ENCODE assay signal across 11 cellular contexts in the genomic region with DNA sequence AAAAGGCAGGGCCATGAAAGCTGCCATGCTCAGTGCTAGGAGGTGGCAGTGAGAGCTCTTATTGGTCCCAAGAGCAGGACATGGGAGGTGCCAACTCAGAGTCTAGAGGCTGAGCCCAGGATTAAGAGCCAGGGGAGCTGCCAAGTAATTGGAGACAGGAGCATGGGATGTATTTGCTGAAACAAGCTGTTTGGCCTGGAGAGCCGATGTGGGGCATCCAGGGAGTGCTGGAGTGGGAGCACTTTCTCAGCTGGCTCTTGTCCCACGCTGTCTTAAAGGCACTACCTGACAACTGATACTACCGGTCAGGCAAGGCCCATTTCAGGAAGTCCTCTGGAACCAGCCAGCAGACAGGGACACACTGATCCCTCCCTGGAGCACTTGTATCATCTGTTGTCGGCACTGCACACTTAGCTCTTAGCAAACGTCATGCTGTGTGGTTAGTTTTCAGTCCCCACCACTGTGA. TPM values are rescaled to one million over a fixed set of nuclear protein-coding genes. Genes with fewer than 3 reads are reported as not detected.
A peak's percentile ranks its signal among the peaks of the same experiment; 100 is the strongest.
DNase-seq lines count a peak whose midpoint lies in the region; ATAC-seq and TF ChIP-seq lines count a peak whose summit lies in the region.
"Had no signal": no experiment of that assay in that cellular context is flagged by ENCODE, and none has a peak within 500 bp of the region (broad histone marks: within the 10 kb centered on the region; RNA-seq: fewer than 3 reads in every experiment).

No MANE protein-coding gene starts in this region.

- no TSS peak for BruUV-seq in Panc1 (replicated peaks; lab: Mats Ljungman, UMichigan)

- H3K36me3 ChIP-seq in Panc1 (ENCODE audit: control insufficient read depth, insufficient read depth, low read length) (no peaks in the 10 kb centered on the region), left lung (no peaks in the 10 kb centered on the region), vagina (no peaks in the 10 kb centered on the region)

- no peaks in the 10 kb centered on the region for H3K4me1 Mint-ChIP-seq in CD4-positive, alpha-beta T cell (ENCODE audit: low read depth)
- no peaks in the 10 kb centered on the region for H3K4me1 Mint-ChIP-seq in stimulated activated naive B cell treated with anti-CD40 and anti-IgM and Interleukin-4, amounts not matched to agents 10 μg/mL and 1 μg/mL and 100 μg/mL, for 72 hours

- H3K27ac Mint-ChIP-seq in CD4-positive, alpha-beta T cell = no peak overlapping the region
- H3K27ac Mint-ChIP-seq in stimulated activated naive B cell treated with anti-CD40 and anti-IgM and Interleukin-4, amounts not matched to agents 10 μg/mL and 1 μg/mL and 100 μg/mL, for 72 hours = no peak overlapping the region
- H3K27ac Mint-ChIP-seq: T-helper 2 cell treated with Interferon-gamma antibody and Interleukin-4, amounts not matched to agents 5 μg/mL and 100 μg/mL, for 36 hours had no signal

- CTCF ChIA-PET in Panc1 (lab: Charles Lee) = no interaction called here
- CTCF ChIA-PET in CD4-positive, alpha-beta T cell (lab: Charles Lee) = interaction anchor here (0.6 kb wide), 1 partner anchor 202 kb away, joined by 3 read pairs; no protein-coding TSS in a partner anchor

- H3K27me3 ChIP-seq in Panc1 (ENCODE audit: control insufficient read depth, insufficient read depth, low read length) (no peaks in the 10 kb centered on the region), left lung (peaks cover 0 to 5% of the 10 kb centered on the region in 2 donors), vagina (no peaks in the 10 kb centered on the region)
- no peaks in the 10 kb centered on the region for H3K27me3 ChIP-seq in CD4-positive, alpha-beta T cell (ENCODE audit: control insufficient read depth, insufficient read depth, low read length)

- POLR2A ChIA-PET in Panc1 (lab: Charles Lee) = no interaction called here
- POLR2A ChIA-PET in CD4-positive, alpha-beta T cell (lab: Charles Lee) = no interaction called here

- H3K9me3 ChIP-seq in Panc1 (ENCODE audit: control insufficient read depth, insufficient read depth, low read depth, low read length) (no peaks in the 10 kb centered on the region), left lung (no peaks in the 10 kb centered on the region), vagina (no peaks in the 10 kb centered on the region)
- H3K9me3 ChIP-seq in CD4-positive, alpha-beta T cell (ENCODE audit: control insufficient read depth, low read length) = no peaks in the 10 kb centered on the region

- H3K4me1 ChIP-seq in Panc1 (ENCODE audit: control insufficient read depth, insufficient read depth, low read length) (no peaks in the 10 kb centered on the region), left lung (no peaks in the 10 kb centered on the region), vagina (peaks cover 55% of the 10 kb centered on the region)

- no peak for DNase-seq in Right ventricle myocardium inferior (ENCODE audit: missing footprints)
- no peak for DNase-seq in cardiac septum (ENCODE audit: low spot score)
- DNase-seq in Panc1 (ENCODE audit: low read depth, low spot score) = no peak
- peak in 1 of 2 donors; percentile 46 for DNase-seq in left lung
- DNase-seq in vagina (ENCODE audit: extremely low spot score in 2 of 2) = no peak
- DNase-seq in CD4-positive, alpha-beta T cell = no peak
- DNase-seq in stimulated activated naive B cell treated with anti-CD40 and anti-IgM and Interleukin-4, amounts not matched to agents 10 μg/mL and 1 μg/mL and 100 μg/mL, for 72 hours = no peak
- DNase-seq in left colon = no peak
- DNase-seq: kidney had no signal

- TF ChIP-seq POLR2A in vagina (IDR thresholded peaks at IDR 0.05) = no peak

- no peak overlapping the region for H3K27ac ChIP-seq in Panc1 (ENCODE audit: low read length)
- no peak overlapping the region for H3K27ac ChIP-seq in left lung
- peak overlapping the region; percentile 54 for H3K27ac ChIP-seq in vagina
- no peak overlapping the region for H3K27ac ChIP-seq in CD4-positive, alpha-beta T cell (ENCODE audit: low read depth, low read length)
- H3K27ac ChIP-seq: KMS-11 had no signal

- H3K36me3 Mint-ChIP-seq in CD4-positive, alpha-beta T cell (ENCODE audit: low read depth) = no peaks in the 10 kb centered on the region
- no peaks in the 10 kb centered on the region for H3K36me3 Mint-ChIP-seq in stimulated activated naive B cell treated with anti-CD40 and anti-IgM and Interleukin-4, amounts not matched to agents 10 μg/mL and 1 μg/mL and 100 μg/mL, for 72 hours

- TF ChIP-seq CTCF in Panc1 (IDR thresholded peaks at IDR 0.05) = no peak
- no peak for TF ChIP-seq CTCF in left lung (IDR thresholded peaks at IDR 0.05)
- no peak for TF ChIP-seq CTCF in vagina (IDR thresholded peaks at IDR 0.05)
- TF ChIP-seq CTCF in CD4-positive, alpha-beta T cell (IDR thresholded peaks at IDR 0.05) = no peak

- no peaks in the 10 kb centered on the region for H3K27me3 Mint-ChIP-seq in CD4-positive, alpha-beta T cell
- no peaks in the 10 kb centered on the region for H3K27me3 Mint-ChIP-seq in stimulated activated naive B cell treated with anti-CD40 and anti-IgM and Interleukin-4, amounts not matched to agents 10 μg/mL and 1 μg/mL and 100 μg/mL, for 72 hours

- H3K4me3 ChIP-seq in Panc1 (ENCODE audit: low read depth in 2 of 2, low read length in 2 of 2) (no peak overlapping the region), left lung (no peak overlapping the region), vagina (no peak overlapping the region)

- H3K9me3 Mint-ChIP-seq in CD4-positive, alpha-beta T cell = no peaks in the 10 kb centered on the region
- no peaks in the 10 kb centered on the region for H3K9me3 Mint-ChIP-seq in stimulated activated naive B cell treated with anti-CD40 and anti-IgM and Interleukin-4, amounts not matched to agents 10 μg/mL and 1 μg/mL and 100 μg/mL, for 72 hours
- H3K9me3 Mint-ChIP-seq: T-helper 2 cell treated with Interferon-gamma antibody and Interleukin-4, amounts not matched to agents 5 μg/mL and 100 μg/mL, for 36 hours had no signal

- in situ Hi-C loops in Panc1 (cut with HindIII; ENCODE audit: low pct_unique_long_range_greater_than_20kb, low sequenced_read_pairs) = no loop called here

- intact Hi-C loops in Right ventricle myocardium inferior (cut with DNase I) = no loop called here
- intact Hi-C loops in cardiac septum (cut with DNase I) = no loop called here
- intact Hi-C loops in Panc1 (cut with micrococcal nuclease; ENCODE audit: unreplicated experiment) = no loop called here
- intact Hi-C loops in left lung (cut with DNase I) = loop anchor here in 1 of 2 donors (10.0 kb wide), 1 partner anchor 458 kb away; no protein-coding TSS in a partner anchor
- intact Hi-C loops in vagina (cut with DNase I) = no loop called here
- intact Hi-C loops in CD4-positive, alpha-beta T cell (cut with DNase I, micrococcal nuclease) = no loop called here
- intact Hi-C loops in left colon (cut with DNase I, micrococcal nuclease) = no loop called here

- peak; percentile 85 for ATAC-seq in Right ventricle myocardium inferior
- peak; percentile 45 for ATAC-seq in Panc1
- ATAC-seq in left lung = peak; percentile 92
- no peak for ATAC-seq in CD4-positive, alpha-beta T cell (ENCODE audit: poor library complexity)
- no peak for ATAC-seq in stimulated activated naive B cell treated with anti-CD40 and anti-IgM and Interleukin-4, amounts not matched to agents 10 μg/mL and 1 μg/mL and 100 μg/mL, for 72 hours (replicated peaks)
- no peak for ATAC-seq in left colon

- H3K4me3 Mint-ChIP-seq in CD4-positive, alpha-beta T cell = no peak overlapping the region
- no peak overlapping the region for H3K4me3 Mint-ChIP-seq in stimulated activated naive B cell treated with anti-CD40 and anti-IgM and Interleukin-4, amounts not matched to agents 10 μg/mL and 1 μg/mL and 100 μg/mL, for 72 hours
- H3K4me3 Mint-ChIP-seq: T-helper 2 cell treated with Interferon-gamma antibody and Interleukin-4, amounts not matched to agents 5 μg/mL and 100 μg/mL, for 36 hours had no signal

RNA-seq across cellular contexts. Expression of gene ANKFN1, which starts 19.3 kb away (rescaled TPM):
- total RNA-seq in Right ventricle myocardium inferior = not detected
- total RNA-seq in cardiac septum = not detected
- not detected for total RNA-seq in Panc1 (2021; ENCODE audit: unreplicated experiment)
- not detected for polyA plus RNA-seq in Panc1 (2012; ENCODE audit: insufficient read length)
- 1 to 10 TPM in 1 of 2 donors, under 1 TPM in 1; 0.52 to 1.8 TPM for total RNA-seq in left lung
- total RNA-seq in vagina = 3.4 TPM
- total RNA-seq in CD4-positive, alpha-beta T cell = not detected
- 1 to 10 TPM in 1 of 2 donors, under 1 TPM in 1; 0.37 to 1.2 TPM for total RNA-seq in left colon

Comparison
In these comparisons a context has a peak if more than half of its experiments do, and no peak if none do; other contexts are left out.
1. ATAC-seq: peak in Right ventricle myocardium inferior (single experiment), Panc1 (single experiment) and left lung (single experiment); none in CD4-positive, alpha-beta T cell (single experiment), stimulated activated naive B cell treated with anti-CD40 and anti-IgM and Interleukin-4, amounts not matched to agents 10 μg/mL and 1 μg/mL and 100 μg/mL, for 72 hours (0 of 2) and left colon (single experiment).